1 cellular context compared by ENCODE assay signal in the genomic region with DNA sequence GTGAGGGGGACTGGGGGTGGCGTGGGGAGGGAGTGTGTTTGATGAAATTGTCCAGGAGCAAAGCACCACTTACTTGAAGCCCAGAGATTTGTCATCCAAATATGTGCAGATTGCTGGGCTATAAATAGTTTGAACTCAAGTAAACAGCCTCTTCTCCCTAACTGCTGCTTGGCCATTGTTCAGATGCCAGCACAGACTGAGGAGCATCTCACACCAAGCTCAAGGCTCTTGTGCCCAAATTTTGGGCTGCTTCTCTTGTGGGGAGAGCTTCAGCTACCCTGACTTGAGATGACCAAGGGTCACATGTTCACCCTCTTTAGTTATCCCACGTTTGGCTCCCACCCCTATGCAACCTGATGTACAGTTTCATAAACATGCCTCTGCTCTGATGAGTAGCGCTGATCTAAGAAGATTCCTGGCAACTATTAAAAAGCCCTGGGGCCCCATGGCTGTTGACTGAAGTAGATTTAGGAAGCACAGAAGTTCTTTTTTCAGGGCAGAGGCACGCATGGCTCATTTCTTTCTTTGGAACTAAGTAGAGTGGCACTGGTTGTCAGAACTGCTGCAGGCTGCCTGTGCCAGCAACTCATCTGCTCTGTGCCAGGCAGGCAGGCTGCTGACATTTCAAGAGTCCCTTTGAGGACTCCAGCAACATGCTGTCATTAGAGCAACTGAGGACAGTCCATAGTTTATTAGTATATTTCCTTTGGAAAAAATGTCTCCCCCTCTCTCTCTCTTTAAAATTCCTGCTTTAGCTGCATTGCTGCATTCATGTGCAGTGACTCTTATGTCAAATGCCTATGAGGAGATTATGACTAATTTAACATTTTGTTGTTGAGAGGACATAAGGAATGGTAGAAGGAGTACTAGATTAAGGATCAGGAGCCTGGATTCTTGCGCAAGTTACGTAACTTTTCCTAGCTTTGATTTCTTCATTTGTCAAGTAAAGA.
TF ChIP-seq lines count a peak whose summit lies in the region.

No MANE protein-coding gene starts in this region.

TF ChIP-seq in IMR-90, 13 proteins besides CTCF, POLR2A, EP300 and RAD21:
- TF ChIP-seq BHLHE40 (IDR thresholded peaks at IDR 0.05; ENCODE audit: low read depth, low read length) (0 out of 2 replicates have a peak, but pooled peaks have one; percentile 1), RFX5 (IDR thresholded peaks at IDR 0.05; ENCODE audit: low read depth, low read length) (peak; percentile 25; the same call in 1 of the 2 replicates), MAZ (IDR thresholded peaks at IDR 0.05; ENCODE audit: borderline replicate concordance, low read depth, low read length) (no peak), CEBPB (IDR thresholded peaks at IDR 0.05; ENCODE audit: low read depth, low read length) (peak; percentile 98)
- TF ChIP-seq, protein P1, sequence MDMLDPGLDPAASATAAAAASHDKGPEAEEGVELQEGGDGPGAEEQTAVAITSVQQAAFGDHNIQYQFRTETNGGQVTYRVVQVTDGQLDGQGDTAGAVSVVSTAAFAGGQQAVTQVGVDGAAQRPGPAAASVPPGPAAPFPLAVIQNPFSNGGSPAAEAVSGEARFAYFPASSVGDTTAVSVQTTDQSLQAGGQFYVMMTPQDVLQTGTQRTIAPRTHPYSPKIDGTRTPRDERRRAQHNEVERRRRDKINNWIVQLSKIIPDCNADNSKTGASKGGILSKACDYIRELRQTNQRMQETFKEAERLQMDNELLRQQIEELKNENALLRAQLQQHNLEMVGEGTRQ (IDR thresholded peaks at IDR 0.05; ENCODE audit: low read depth, low read length): peak; percentile 35; the same call in 1 of the 2 replicates
